In the genomic region with DNA sequence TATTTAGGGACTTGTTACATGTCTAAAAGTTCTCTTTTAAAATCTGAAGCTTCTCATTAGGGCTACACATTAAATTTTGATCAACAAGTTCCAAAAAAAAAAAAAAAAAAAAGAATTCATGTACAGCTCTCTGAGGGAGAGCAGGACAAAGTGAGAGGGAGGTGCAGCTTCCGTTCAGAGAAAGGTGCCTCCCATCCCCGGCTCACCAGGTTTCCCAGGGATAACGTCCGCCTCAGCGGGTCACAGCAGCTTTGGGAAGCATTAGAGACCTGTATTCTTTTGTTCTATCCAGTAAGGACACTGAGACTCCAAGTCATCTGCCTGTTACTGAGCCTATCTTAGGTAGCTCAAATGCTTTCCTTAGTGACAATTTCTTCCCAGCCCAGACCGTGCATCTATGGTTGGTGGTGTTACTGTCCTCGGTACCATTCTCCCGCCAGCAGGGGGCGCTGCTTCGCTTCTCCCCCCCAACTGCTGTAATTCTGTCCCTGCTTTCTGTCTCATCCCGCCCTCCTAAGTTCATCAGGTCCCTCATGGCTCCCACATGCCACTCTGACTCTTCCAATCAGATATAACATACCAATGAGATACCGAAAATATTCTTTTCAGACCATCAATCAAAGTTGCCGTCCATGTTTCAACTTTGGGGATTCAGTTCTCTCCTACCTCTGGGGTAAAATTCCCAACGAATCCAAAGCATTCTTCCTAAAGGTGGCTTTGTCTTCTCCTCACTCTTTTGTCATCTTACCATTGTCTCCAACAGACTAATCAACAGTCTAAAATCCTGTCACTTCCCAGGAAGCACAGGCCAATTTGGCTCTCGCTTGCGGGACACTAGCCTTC, we compare ENCODE assay signal across 9 cellular contexts.
DNase-seq lines count a peak whose midpoint lies in the region; ATAC-seq and TF ChIP-seq lines count a peak whose summit lies in the region.
"Had no signal": no experiment of that assay in that cellular context is flagged by ENCODE, and none has a peak within 500 bp of the region (broad histone marks: within the 10 kb centered on the region; RNA-seq: fewer than 3 reads in every experiment).

No MANE protein-coding gene starts in this region.

- H3K4me1 ChIP-seq in prostate gland (replicated peaks): no peaks in the 10 kb centered on the region

- no peaks in the 10 kb centered on the region for H3K27me3 ChIP-seq in prostate gland (replicated peaks; ENCODE audit: insufficient read depth)

- no peak for TF ChIP-seq POLR2A in prostate gland (IDR thresholded peaks at IDR 0.05)

- 54% methylated on average over 16 of the region's 16 CpGs for WGBS in prostate gland

- H3K9me3 ChIP-seq in prostate gland: no peaks in the 10 kb centered on the region

- H3K36me3 ChIP-seq in prostate gland: no peaks in the 10 kb centered on the region

- DNase-seq in Ammon's horn (ENCODE audit: low spot score) (peak; percentile 41), NOMO-1 (lab: John Stamatoyannopoulos, UW; ENCODE audit: unreplicated experiment in 2 of 2) (peak; percentile 1 to 20), foreskin melanocyte (peak; percentile 19), prostate gland (ENCODE audit: low spot score) (peak; percentile 7), ureter (ENCODE audit: low spot score) (no peak)
- peak; percentile 62 to 63 for DNase-seq in activated T-cell treated with anti-CD3 and anti-CD28 coated beads, Interleukin-2, amount 50 U/mL, for 48 hours

- H3K27ac ChIP-seq in prostate gland: no peak overlapping the region
- H3K27ac ChIP-seq: skin epidermis had no signal

- ATAC-seq in GM18858 (IDR thresholded peaks at IDR 0.05; ENCODE audit: unreplicated experiment) (peak; percentile 76), HG02973 (IDR thresholded peaks at IDR 0.05; ENCODE audit: unreplicated experiment) (peak; percentile 91)

- peak; percentile 39 to 71 (median 50) for TF ChIP-seq CTCF in prostate gland (IDR thresholded peaks at IDR 0.05)

- intact Hi-C loops in prostate gland (cut with DNase I): no loop called here

- no peak overlapping the region for H3K4me3 ChIP-seq in prostate gland
- H3K4me3 ChIP-seq: skin epidermis had no signal
